31 cellular contexts compared by ENCODE assay signal in the genomic region with DNA sequence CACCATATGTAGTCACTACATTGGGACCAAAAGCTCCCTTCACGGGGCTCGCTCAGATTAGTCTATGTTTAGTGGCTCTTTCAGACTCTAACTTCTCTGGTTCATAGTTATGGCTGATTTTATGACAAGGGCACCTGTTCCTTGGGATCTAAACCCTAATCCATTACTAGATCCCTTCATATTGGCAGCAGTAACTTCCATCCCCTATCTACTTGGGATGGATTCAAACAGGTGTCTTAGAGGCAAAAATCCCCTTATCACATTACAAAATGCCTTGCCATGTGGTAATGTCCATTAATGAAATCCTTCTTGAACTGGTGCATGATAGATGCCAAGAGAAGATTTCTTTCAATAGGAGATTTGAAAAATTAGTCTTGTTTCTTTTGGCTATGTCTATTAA.
"Had no signal": no experiment of that assay in that cellular context is flagged by ENCODE, and none has a peak within 500 bp of the region (broad histone marks: within the 10 kb centered on the region; RNA-seq: fewer than 3 reads in every experiment).

No MANE protein-coding gene starts in this region.

- H3K4me1 ChIP-seq: adrenal gland, body of pancreas, breast epithelium had no signal

- H3K4me3 ChIP-seq: adrenal gland, body of pancreas, breast epithelium had no signal

- DNase-seq: activated B cell treated with CpG ODN at 0.5 μM for 24 hours; activated CD4-positive, alpha-beta memory T cell treated with anti-CD3 and anti-CD28 coated beads for 36 hours; activated CD4-positive, alpha-beta T cell treated with anti-CD3 and anti-CD28 coated beads for 4 hours; activated CD4-positive, alpha-beta T cell treated with anti-CD3 and anti-CD28 coated beads, Interleukin-2, amount 10 ng/mL, durations not matched to agents 24 days and 14 days; activated CD4-positive, alpha-beta T cell treated with anti-CD3 and anti-CD28 coated beads, Interleukin-2, amount 50 U/mL, for 1 hour; activated CD4-positive, alpha-beta T cell treated with anti-CD3 and anti-CD28 coated beads, Interleukin-2, amount 50 U/mL, for 4 hours; activated CD4-positive, CD25-positive, alpha-beta regulatory T cell treated with anti-CD3 and anti-CD28 coated beads, Interleukin-2, amount 50 U/mL, for 72 hours; activated CD8-positive, alpha-beta memory T cell treated with anti-CD3 and anti-CD28 coated beads, Interleukin-2, amount 50 U/mL, for 4 hours; activated CD8-positive, alpha-beta T cell treated with anti-CD3 and anti-CD28 coated beads for 36 hours; activated effector memory CD4-positive, alpha-beta T cell treated with anti-CD3 and anti-CD28 coated beads, Interleukin-2, amount 50 U/mL, for 16 hours; activated gamma-delta T cell treated with Interleukin-2 at 50 U/mL for 16 hours; activated naive CD4-positive, alpha-beta T cell; activated naive CD4-positive, alpha-beta T cell treated with anti-CD3 and anti-CD28 coated beads for 36 hours; activated naive CD4-positive, alpha-beta T cell treated with anti-CD3 and anti-CD28 coated beads, Interleukin-2, amount 50 U/mL, for 16 hours; activated naive CD8-positive, alpha-beta T cell treated with anti-CD3 and anti-CD28 coated beads for 36 hours; activated T-cell treated with anti-CD3 and anti-CD28 coated beads for 4 hours; activated T-cell treated with anti-CD3 and anti-CD28 coated beads, Interleukin-2, amount 50 U/mL, for 1 hour; activated T-cell treated with anti-CD3 and anti-CD28 coated beads, Interleukin-2, amount 50 U/mL, for 4 hours; activated T-cell treated with anti-CD3 and anti-CD28 coated beads, Interleukin-2, amount 50 U/mL, for 72 hours; adrenal gland; amniotic stem cell; aorta; body of pancreas; brain microvascular endothelial cell; central memory CD4-positive, alpha-beta T cell; T-helper 2 cell; T-helper 9 cell had no signal

- H3K36me3 ChIP-seq: adrenal gland, brain microvascular endothelial cell, breast epithelium had no signal

- H3K27me3 ChIP-seq: adrenal gland, body of pancreas, brain microvascular endothelial cell, breast epithelium had no signal

- H3K9me3 ChIP-seq: adrenal gland, body of pancreas, breast epithelium had no signal

- ATAC-seq: activated CD8-positive, alpha-beta T cell treated with anti-CD3 and anti-CD28 coated beads for 36 hours; activated naive CD4-positive, alpha-beta T cell treated with anti-CD3 and anti-CD28 coated beads, Interleukin-2, amount 50 U/mL, for 72 hours; activated T-cell treated with anti-CD3 and anti-CD28 coated beads, Interleukin-2, amount 50 U/mL, for 4 hours; activated T-cell treated with anti-CD3 and anti-CD28 coated beads, Interleukin-2, amount 50 U/mL, for 72 hours; activated T-helper 17 cell treated with anti-CD3 and anti-CD28 coated beads, Interleukin-2, amount 50 U/mL, for 72 hours; body of pancreas had no signal

- H3K27ac ChIP-seq: adrenal gland, body of pancreas, brain microvascular endothelial cell, breast epithelium, VCaP had no signal
